In genomic region chr7:676246-676971, GRCh38 we compare ENCODE assay signal across 18 cellular contexts.
"Had no signal": no experiment of that assay in that cellular context is flagged by ENCODE, and none has a peak within 500 bp of the region (broad histone marks: within the 10 kb centered on the region; RNA-seq: fewer than 3 reads in every experiment).

No MANE protein-coding gene starts in this region.

- H3K27ac ChIP-seq: epithelial cell of prostate, hepatocyte, pancreas, suprapubic skin had no signal

- FAIRE-seq: colon, islet of Langerhans, pancreas had no signal

- H3K27me3 ChIP-seq: hepatocyte, pancreas, suprapubic skin, transverse colon had no signal

- ATAC-seq: activated CD8-positive, alpha-beta T cell treated with anti-CD3 and anti-CD28 coated beads, Interleukin-2, amount 10 ng/mL, durations not matched to agents 7 days and 5 days; pancreas had no signal

- H2AFZ ChIP-seq: hepatocyte had no signal

- H3K79me2 ChIP-seq: hepatocyte had no signal

- H3K4me3 ChIP-seq: hepatocyte, lung, pancreas, skin epidermis, suprapubic skin, transverse colon had no signal

- H3K4me1 ChIP-seq: pancreas, suprapubic skin, transverse colon had no signal

- H3K4me2 ChIP-seq: hepatocyte had no signal

- DNase-seq: activated CD4-positive, alpha-beta T cell treated with anti-CD3 and anti-CD28 coated beads, Interleukin-2, amount 10 ng/mL, durations not matched to agents 7 days and 5 days; activated CD8-positive, alpha-beta T cell treated with anti-CD3 and anti-CD28 coated beads, Interleukin-2, amount 10 ng/mL, durations not matched to agents 7 days and 5 days; activated gamma-delta T cell; activated T-cell treated with anti-CD3 and anti-CD28 coated beads, Interleukin-2, amount 50 U/mL, for 48 hours; endodermal cell; foreskin fibroblast; stimulated activated CD4-positive, alpha-beta T cell treated with anti-CD3 and anti-CD28 coated beads, Interleukin-15, amount 100 ng/mL, for 24 hours; stimulated activated CD4-positive, alpha-beta T cell treated with anti-CD3 and anti-CD28 coated beads, Interleukin-2, amount 100 ng/mL, for 48 hours; T1000; transverse colon had no signal

- H3K36me3 ChIP-seq: pancreas, transverse colon had no signal

- H3K9me3 ChIP-seq: pancreas, suprapubic skin, transverse colon had no signal
